ENCODE assay signal across 18 cellular contexts in the genomic region with DNA sequence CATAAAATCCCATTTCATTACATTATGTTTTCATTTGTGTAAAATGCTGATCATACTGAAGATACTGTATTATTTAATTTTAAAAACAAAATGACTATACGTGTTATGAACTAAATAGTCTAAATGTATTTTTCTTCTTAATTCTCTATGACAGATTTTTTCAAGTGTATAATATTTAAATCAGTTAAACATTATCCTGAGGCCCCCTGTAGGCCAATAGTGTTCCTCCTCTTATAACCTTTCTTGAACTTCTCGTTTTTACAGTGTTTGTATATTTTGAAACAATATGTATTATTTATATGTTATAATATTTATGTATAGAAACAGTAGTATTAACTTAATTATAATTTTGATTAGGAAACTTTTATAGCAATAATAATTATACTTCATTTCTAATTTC.
DNase-seq lines count a peak whose midpoint lies in the region; ATAC-seq, FAIRE-seq and TF ChIP-seq lines count a peak whose summit lies in the region.
"Had no signal": no experiment of that assay in that cellular context is flagged by ENCODE, and none has a peak within 500 bp of the region (broad histone marks: within the 10 kb centered on the region; RNA-seq: fewer than 3 reads in every experiment).

No MANE protein-coding gene starts in this region.

- H3K4me1 Mint-ChIP-seq in type B pancreatic cell (ENCODE audit: unreplicated experiment): no peaks in the 10 kb centered on the region
- H3K4me1 Mint-ChIP-seq: CD8-positive, alpha-beta memory T cell; T-cell had no signal

- no peaks in the 10 kb centered on the region for H3K36me3 Mint-ChIP-seq in type B pancreatic cell
- H3K36me3 Mint-ChIP-seq: CD8-positive, alpha-beta memory T cell; T-cell had no signal

- no peak overlapping the region for H3K27ac ChIP-seq in OCI-LY3 (ENCODE audit: low read length)
- H3K27ac ChIP-seq: SJSA1 had no signal

- peak; percentile 17 for FAIRE-seq in G401.6 (lab: Jason Lieb, UNC)
- peak; percentile 26 for FAIRE-seq in endometrium (lab: Jason Lieb, UNC)
- FAIRE-seq: D721Med, HepG2 had no signal

- intact Hi-C loops in Right ventricle myocardium inferior (cut with DNase I): no loop called here

- no peak for DNase-seq in type B pancreatic cell (ENCODE audit: extremely low spot score, unreplicated experiment)
- no peak for DNase-seq in NCI-H446 (lab: John Stamatoyannopoulos, UW)
- no peak for DNase-seq in activated CD4-positive, alpha-beta T cell treated with anti-CD3 and anti-CD28 coated beads for 1 hour
- no peak for DNase-seq in Right ventricle myocardium inferior (ENCODE audit: missing footprints)
- DNase-seq: CD8-positive, alpha-beta memory T cell; DMS79; KG1; NCI-H1092 treated with DMSO at 0.1 percent for 48 hours; NCI-H2081 treated with DMSO at 0.1 percent for 48 hours; NCI-H510A treated with DMSO at 0.1 percent for 48 hours; T-cell had no signal

- H3K4me1 ChIP-seq in OCI-LY3 (ENCODE audit: low read length): no peaks in the 10 kb centered on the region
- H3K4me1 ChIP-seq: SJSA1 had no signal

- no peak overlapping the region for H3K4me3 Mint-ChIP-seq in type B pancreatic cell
- H3K4me3 Mint-ChIP-seq: CD8-positive, alpha-beta memory T cell; T-cell had no signal

- H2AFZ ChIP-seq in OCI-LY3 (ENCODE audit: low read depth, low read length): no peak overlapping the region

- no peaks in the 10 kb centered on the region for H3K27me3 Mint-ChIP-seq in type B pancreatic cell
- H3K27me3 Mint-ChIP-seq: CD8-positive, alpha-beta memory T cell had no signal

- no peak overlapping the region for H3K9ac ChIP-seq in OCI-LY3 (ENCODE audit: low read length)

- no peaks in the 10 kb centered on the region for H3K79me2 ChIP-seq in OCI-LY3 (ENCODE audit: low read length)

- H4K20me1 ChIP-seq in OCI-LY3 (ENCODE audit: insufficient read depth, low read length): no peaks in the 10 kb centered on the region

- H3K27me3 ChIP-seq in OCI-LY3 (ENCODE audit: low read depth, low read length): no peaks in the 10 kb centered on the region
- H3K27me3 ChIP-seq: SJSA1 had no signal

- no peak overlapping the region for H3K4me3 ChIP-seq in OCI-LY3 (ENCODE audit: low read length)
- H3K4me3 ChIP-seq: SJSA1 had no signal

- no peak overlapping the region for H3K27ac Mint-ChIP-seq in type B pancreatic cell
- H3K27ac Mint-ChIP-seq: CD8-positive, alpha-beta memory T cell; T-cell had no signal

- TF ChIP-seq CTCF in OCI-LY3 (IDR thresholded peaks at IDR 0.05; ENCODE audit: low read depth, low read length): 0 out of 2 replicates have a peak, but pooled peaks have one; percentile 4
- peak; percentile 53 for TF ChIP-seq CTCF in type B pancreatic cell (conservative IDR thresholded peaks at IDR 0.05)

- no peaks in the 10 kb centered on the region for H3K9me3 Mint-ChIP-seq in type B pancreatic cell

- no peak overlapping the region for H3K4me2 ChIP-seq in OCI-LY3 (ENCODE audit: low read length)

- no peak for ATAC-seq in Right ventricle myocardium inferior
- ATAC-seq: HCT116, HepG2, T-cell had no signal

- no peaks in the 10 kb centered on the region for H3K36me3 ChIP-seq in OCI-LY3 (replicated peaks; ENCODE audit: low read depth, low read length)
- H3K36me3 ChIP-seq: SJSA1 had no signal

- H3K9me3 ChIP-seq in OCI-LY3 (ENCODE audit: insufficient read depth, low read length): no peaks in the 10 kb centered on the region
- H3K9me3 ChIP-seq: SJSA1 had no signal
